1 cellular context compared by ENCODE assay signal in the genomic region with DNA sequence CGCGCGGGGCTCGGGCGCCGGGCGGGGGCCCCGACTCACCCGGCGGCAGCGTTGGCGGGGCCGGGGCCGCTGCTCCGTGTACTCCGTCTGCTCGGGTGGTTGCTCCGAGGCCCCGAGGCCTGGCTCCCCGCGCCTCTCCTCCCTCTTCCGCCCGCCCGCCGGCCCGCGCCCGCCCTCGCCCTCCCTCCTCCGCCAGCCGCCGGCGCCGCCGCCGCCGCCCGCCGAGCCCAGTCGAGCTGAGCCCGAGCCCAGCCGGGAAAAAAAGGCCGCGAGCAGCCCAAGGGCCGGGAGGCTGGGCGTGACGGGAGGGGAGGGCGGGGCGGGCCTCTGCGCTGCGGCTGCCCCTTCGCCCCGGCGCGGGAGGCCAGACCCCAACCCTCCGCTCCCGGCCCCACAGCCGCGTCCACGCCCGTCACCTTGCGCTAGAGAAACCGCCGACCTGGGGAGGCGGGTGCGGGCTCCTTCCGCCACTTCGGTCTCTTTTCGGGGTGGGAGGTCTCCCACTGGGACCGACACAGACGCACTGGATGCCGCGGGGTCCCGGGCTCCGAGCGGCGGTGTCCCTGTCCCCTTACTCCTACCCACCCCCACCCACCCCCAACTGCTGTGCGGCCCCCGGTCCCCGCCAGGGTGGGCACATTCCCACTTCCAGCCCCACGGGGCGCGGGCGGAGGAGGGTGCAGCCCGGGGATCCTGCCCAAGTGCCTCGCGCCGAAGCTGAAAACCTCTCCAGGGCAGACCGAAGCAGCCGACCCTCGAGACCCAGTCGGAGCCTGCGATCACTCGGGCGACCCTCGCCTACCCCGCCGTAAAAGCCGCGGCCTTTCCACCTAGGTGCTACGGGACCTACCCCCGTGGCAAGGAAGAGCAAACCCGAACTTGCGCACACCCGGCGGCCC.
A peak's percentile ranks its signal among the peaks of the same experiment; 100 is the strongest.
TF ChIP-seq lines count a peak whose summit lies in the region.

A gene with protein sequence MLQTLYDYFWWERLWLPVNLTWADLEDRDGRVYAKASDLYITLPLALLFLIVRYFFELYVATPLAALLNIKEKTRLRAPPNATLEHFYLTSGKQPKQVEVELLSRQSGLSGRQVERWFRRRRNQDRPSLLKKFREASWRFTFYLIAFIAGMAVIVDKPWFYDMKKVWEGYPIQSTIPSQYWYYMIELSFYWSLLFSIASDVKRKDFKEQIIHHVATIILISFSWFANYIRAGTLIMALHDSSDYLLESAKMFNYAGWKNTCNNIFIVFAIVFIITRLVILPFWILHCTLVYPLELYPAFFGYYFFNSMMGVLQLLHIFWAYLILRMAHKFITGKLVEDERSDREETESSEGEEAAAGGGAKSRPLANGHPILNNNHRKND (minus strand): TSS at position 256 of the 899 bp plus-strand sequence. CDS start 5,745 bp downstream, outside the sequence.

TF ChIP-seq in HEK293, 187 proteins besides CTCF, POLR2A, EP300 and RAD21 (continued from another document):
- TF ChIP-seq, protein P1, sequence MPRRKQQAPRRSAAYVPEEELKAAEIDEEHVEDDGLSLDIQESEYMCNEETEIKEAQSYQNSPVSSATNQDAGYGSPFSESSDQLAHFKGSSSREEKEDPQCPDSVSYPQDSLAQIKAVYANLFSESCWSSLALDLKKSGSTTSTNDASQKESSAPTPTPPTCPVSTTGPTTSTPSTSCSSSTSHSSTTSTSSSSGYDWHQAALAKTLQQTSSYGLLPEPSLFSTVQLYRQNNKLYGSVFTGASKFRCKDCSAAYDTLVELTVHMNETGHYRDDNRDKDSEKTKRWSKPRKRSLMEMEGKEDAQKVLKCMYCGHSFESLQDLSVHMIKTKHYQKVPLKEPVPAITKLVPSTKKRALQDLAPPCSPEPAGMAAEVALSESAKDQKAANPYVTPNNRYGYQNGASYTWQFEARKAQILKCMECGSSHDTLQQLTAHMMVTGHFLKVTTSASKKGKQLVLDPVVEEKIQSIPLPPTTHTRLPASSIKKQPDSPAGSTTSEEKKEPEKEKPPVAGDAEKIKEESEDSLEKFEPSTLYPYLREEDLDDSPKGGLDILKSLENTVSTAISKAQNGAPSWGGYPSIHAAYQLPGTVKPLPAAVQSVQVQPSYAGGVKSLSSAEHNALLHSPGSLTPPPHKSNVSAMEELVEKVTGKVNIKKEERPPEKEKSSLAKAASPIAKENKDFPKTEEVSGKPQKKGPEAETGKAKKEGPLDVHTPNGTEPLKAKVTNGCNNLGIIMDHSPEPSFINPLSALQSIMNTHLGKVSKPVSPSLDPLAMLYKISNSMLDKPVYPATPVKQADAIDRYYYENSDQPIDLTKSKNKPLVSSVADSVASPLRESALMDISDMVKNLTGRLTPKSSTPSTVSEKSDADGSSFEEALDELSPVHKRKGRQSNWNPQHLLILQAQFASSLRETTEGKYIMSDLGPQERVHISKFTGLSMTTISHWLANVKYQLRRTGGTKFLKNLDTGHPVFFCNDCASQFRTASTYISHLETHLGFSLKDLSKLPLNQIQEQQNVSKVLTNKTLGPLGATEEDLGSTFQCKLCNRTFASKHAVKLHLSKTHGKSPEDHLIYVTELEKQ (tag by site-specific recombination; IDR thresholded peaks at IDR 0.05; ENCODE audit: borderline replicate concordance), result no peak
- TF ChIP-seq ZNF548 (tag by site-specific recombination; IDR thresholded peaks at IDR 0.05) (no peak), KLF9 (tag by site-specific recombination; IDR thresholded peaks at IDR 0.05; ENCODE audit: low read depth) (peak; percentile 77), ZNF132 (tag by site-specific recombination; IDR thresholded peaks at IDR 0.05; ENCODE audit: borderline replicate concordance) (no peak), SETDB1 (IDR thresholded peaks at IDR 0.05; ENCODE audit: insufficient read length, low read length) (no peak), SP3 (tag by site-specific recombination; IDR thresholded peaks at IDR 0.05) (peak; percentile 35), YY1 (tag by site-specific recombination; IDR thresholded peaks at IDR 0.05) (no peak), ZNF221 (tag by site-specific recombination; IDR thresholded peaks at IDR 0.05; ENCODE audit: borderline replicate concordance) (no peak), KLF16 (tag by site-specific recombination; IDR thresholded peaks at IDR 0.05) (no peak), ZBTB8A (tag by site-specific recombination; IDR thresholded peaks at IDR 0.05) (peak; percentile 87), WT1 (tag by site-specific recombination; IDR thresholded peaks at IDR 0.05) (no peak), ZNF501 (tag by site-specific recombination; IDR thresholded peaks at IDR 0.05) (no peak), ZNF140 (tag by site-specific recombination; IDR thresholded peaks at IDR 0.05) (no peak), ZNF76 (tag by site-specific recombination; IDR thresholded peaks at IDR 0.05; ENCODE audit: borderline replicate concordance, low read depth) (peak; percentile 29; the same call in 1 of the 2 replicates), ZBTB20 (tag by site-specific recombination; IDR thresholded peaks at IDR 0.05) (peak; percentile 65; the same call in 1 of the 2 replicates), ZNF600 (tag by site-specific recombination; IDR thresholded peaks at IDR 0.05) (no peak), GLIS2 (tag by site-specific recombination; IDR thresholded peaks at IDR 0.05) (peak; percentile 89), ZBTB17 (tag by site-specific recombination; IDR thresholded peaks at IDR 0.05) (peak; percentile 79), ZNF555 (tag by site-specific recombination; conservative IDR thresholded peaks at IDR 0.05) (no peak), BCL11A (tag by site-specific recombination; IDR thresholded peaks at IDR 0.05; ENCODE audit: low read depth) (no peak), ZNF530 (tag by site-specific recombination; IDR thresholded peaks at IDR 0.05; ENCODE audit: low read depth) (no peak), ZNF138 (tag by site-specific recombination; IDR thresholded peaks at IDR 0.05; ENCODE audit: borderline replicate concordance) (no peak), ZNF510 (tag by site-specific recombination; IDR thresholded peaks at IDR 0.05; ENCODE audit: insufficient replicate concordance) (no peak), ZNF157 (tag by site-specific recombination; IDR thresholded peaks at IDR 0.05) (no peak), ZFP3 (tag by site-specific recombination; IDR thresholded peaks at IDR 0.05; ENCODE audit: low read depth) (no peak), GLI4 (tag by site-specific recombination; IDR thresholded peaks at IDR 0.05) (no peak)
- TF ChIP-seq, protein P2, sequence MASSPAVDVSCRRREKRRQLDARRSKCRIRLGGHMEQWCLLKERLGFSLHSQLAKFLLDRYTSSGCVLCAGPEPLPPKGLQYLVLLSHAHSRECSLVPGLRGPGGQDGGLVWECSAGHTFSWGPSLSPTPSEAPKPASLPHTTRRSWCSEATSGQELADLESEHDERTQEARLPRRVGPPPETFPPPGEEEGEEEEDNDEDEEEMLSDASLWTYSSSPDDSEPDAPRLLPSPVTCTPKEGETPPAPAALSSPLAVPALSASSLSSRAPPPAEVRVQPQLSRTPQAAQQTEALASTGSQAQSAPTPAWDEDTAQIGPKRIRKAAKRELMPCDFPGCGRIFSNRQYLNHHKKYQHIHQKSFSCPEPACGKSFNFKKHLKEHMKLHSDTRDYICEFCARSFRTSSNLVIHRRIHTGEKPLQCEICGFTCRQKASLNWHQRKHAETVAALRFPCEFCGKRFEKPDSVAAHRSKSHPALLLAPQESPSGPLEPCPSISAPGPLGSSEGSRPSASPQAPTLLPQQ (tag by site-specific recombination; IDR thresholded peaks at IDR 0.05), result 0 out of 2 replicates have a peak, but pooled peaks have one; percentile 35
- TF ChIP-seq, protein P3, sequence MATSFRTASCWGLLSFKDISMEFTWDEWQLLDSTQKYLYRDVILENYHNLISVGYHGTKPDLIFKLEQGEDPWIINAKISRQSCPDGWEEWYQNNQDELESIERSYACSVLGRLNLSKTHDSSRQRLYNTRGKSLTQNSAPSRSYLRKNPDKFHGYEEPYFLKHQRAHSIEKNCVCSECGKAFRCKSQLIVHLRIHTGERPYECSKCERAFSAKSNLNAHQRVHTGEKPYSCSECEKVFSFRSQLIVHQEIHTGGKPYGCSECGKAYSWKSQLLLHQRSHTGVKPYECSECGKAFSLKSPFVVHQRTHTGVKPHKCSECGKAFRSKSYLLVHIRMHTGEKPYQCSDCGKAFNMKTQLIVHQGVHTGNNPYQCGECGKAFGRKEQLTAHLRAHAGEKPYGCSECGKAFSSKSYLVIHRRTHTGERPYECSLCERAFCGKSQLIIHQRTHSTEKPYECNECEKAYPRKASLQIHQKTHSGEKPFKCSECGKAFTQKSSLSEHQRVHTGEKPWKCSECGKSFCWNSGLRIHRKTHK (tag by site-specific recombination; IDR thresholded peaks at IDR 0.05), result no peak
- TF ChIP-seq, protein P4, sequence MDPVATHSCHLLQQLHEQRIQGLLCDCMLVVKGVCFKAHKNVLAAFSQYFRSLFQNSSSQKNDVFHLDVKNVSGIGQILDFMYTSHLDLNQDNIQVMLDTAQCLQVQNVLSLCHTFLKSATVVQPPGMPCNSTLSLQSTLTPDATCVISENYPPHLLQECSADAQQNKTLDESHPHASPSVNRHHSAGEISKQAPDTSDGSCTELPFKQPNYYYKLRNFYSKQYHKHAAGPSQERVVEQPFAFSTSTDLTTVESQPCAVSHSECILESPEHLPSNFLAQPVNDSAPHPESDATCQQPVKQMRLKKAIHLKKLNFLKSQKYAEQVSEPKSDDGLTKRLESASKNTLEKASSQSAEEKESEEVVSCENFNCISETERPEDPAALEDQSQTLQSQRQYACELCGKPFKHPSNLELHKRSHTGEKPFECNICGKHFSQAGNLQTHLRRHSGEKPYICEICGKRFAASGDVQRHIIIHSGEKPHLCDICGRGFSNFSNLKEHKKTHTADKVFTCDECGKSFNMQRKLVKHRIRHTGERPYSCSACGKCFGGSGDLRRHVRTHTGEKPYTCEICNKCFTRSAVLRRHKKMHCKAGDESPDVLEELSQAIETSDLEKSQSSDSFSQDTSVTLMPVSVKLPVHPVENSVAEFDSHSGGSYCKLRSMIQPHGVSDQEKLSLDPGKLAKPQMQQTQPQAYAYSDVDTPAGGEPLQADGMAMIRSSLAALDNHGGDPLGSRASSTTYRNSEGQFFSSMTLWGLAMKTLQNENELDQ (tag by site-specific recombination; IDR thresholded peaks at IDR 0.05; ENCODE audit: low read depth), result no peak
- TF ChIP-seq, protein P5, sequence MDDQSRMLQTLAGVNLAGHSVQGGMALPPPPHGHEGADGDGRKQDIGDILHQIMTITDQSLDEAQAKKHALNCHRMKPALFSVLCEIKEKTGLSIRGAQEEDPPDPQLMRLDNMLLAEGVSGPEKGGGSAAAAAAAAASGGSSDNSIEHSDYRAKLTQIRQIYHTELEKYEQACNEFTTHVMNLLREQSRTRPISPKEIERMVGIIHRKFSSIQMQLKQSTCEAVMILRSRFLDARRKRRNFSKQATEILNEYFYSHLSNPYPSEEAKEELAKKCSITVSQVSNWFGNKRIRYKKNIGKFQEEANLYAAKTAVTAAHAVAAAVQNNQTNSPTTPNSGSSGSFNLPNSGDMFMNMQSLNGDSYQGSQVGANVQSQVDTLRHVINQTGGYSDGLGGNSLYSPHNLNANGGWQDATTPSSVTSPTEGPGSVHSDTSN (CRISPR knock-in tag; IDR thresholded peaks at IDR 0.05), result no peak
- TF ChIP-seq, protein P6, sequence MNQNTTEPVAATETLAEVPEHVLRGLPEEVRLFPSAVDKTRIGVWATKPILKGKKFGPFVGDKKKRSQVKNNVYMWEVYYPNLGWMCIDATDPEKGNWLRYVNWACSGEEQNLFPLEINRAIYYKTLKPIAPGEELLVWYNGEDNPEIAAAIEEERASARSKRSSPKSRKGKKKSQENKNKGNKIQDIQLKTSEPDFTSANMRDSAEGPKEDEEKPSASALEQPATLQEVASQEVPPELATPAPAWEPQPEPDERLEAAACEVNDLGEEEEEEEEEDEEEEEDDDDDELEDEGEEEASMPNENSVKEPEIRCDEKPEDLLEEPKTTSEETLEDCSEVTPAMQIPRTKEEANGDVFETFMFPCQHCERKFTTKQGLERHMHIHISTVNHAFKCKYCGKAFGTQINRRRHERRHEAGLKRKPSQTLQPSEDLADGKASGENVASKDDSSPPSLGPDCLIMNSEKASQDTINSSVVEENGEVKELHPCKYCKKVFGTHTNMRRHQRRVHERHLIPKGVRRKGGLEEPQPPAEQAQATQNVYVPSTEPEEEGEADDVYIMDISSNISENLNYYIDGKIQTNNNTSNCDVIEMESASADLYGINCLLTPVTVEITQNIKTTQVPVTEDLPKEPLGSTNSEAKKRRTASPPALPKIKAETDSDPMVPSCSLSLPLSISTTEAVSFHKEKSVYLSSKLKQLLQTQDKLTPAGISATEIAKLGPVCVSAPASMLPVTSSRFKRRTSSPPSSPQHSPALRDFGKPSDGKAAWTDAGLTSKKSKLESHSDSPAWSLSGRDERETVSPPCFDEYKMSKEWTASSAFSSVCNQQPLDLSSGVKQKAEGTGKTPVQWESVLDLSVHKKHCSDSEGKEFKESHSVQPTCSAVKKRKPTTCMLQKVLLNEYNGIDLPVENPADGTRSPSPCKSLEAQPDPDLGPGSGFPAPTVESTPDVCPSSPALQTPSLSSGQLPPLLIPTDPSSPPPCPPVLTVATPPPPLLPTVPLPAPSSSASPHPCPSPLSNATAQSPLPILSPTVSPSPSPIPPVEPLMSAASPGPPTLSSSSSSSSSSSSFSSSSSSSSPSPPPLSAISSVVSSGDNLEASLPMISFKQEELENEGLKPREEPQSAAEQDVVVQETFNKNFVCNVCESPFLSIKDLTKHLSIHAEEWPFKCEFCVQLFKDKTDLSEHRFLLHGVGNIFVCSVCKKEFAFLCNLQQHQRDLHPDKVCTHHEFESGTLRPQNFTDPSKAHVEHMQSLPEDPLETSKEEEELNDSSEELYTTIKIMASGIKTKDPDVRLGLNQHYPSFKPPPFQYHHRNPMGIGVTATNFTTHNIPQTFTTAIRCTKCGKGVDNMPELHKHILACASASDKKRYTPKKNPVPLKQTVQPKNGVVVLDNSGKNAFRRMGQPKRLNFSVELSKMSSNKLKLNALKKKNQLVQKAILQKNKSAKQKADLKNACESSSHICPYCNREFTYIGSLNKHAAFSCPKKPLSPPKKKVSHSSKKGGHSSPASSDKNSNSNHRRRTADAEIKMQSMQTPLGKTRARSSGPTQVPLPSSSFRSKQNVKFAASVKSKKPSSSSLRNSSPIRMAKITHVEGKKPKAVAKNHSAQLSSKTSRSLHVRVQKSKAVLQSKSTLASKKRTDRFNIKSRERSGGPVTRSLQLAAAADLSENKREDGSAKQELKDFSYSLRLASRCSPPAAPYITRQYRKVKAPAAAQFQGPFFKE (tag by site-specific recombination; IDR thresholded peaks at IDR 0.05; ENCODE audit: borderline replicate concordance), result no peak
